Comparison of ENCODE assay signal across 28 cellular contexts in genomic region chr20:19302714-19303113, GRCh38.
"Had no signal": no experiment of that assay in that cellular context is flagged by ENCODE, and none has a peak within 500 bp of the region (broad histone marks: within the 10 kb centered on the region; RNA-seq: fewer than 3 reads in every experiment).

No MANE protein-coding gene starts in this region.

- H3K27ac Mint-ChIP-seq: T-cell, T-helper 17 cell had no signal

- H3K4me1 Mint-ChIP-seq: T-cell, T-helper 17 cell had no signal

- H3K27ac ChIP-seq: PC-9, SJSA1 had no signal

- H3K4me3 ChIP-seq: PC-9, SJSA1 had no signal

- DNase-seq: MM.1S, MV-4-11, NCI-H1092, NCI-H1105, NCI-H1417 treated with DMSO at 0.1 percent for 48 hours, NCI-H1436 treated with DMSO at 0.1 percent for 48 hours, NCI-H1694 treated with DMSO at 0.1 percent for 48 hours, NCI-H1930, NCI-H2029 treated with DMSO at 0.1 percent for 48 hours, NCI-H2081 treated with DMSO at 0.1 percent for 48 hours, NCI-H2107, NCI-H2171, NCI-H226, NCI-H446 treated with DMSO at 0.1 percent for 48 hours, NCI-H510A, NCI-H524, NCI-H526, NCI-H69, NCI-H748 treated with DMSO at 0.1 percent for 48 hours, NCI-H82, PC-9, Right ventricle myocardium superior, SHP77 treated with DMSO at 0.1 percent for 48 hours, T-cell, T-helper 17 cell had no signal

- H3K36me3 Mint-ChIP-seq: T-cell had no signal

- ATAC-seq: Panc1, SK-N-SH treated with all-trans-retinoic acid at 6 μM for 48 hours, T-cell, T-helper 17 cell had no signal

- H3K36me3 ChIP-seq: SJSA1 had no signal

- H3K27me3 ChIP-seq: SJSA1 had no signal

- H3K27me3 Mint-ChIP-seq: T-helper 17 cell had no signal

- H3K4me3 Mint-ChIP-seq: T-cell, T-helper 17 cell had no signal

- H3K9me3 ChIP-seq: SJSA1 had no signal

- H3K4me1 ChIP-seq: SJSA1 had no signal
